Comparison of ENCODE assay signal across 11 cellular contexts in the genomic region with DNA sequence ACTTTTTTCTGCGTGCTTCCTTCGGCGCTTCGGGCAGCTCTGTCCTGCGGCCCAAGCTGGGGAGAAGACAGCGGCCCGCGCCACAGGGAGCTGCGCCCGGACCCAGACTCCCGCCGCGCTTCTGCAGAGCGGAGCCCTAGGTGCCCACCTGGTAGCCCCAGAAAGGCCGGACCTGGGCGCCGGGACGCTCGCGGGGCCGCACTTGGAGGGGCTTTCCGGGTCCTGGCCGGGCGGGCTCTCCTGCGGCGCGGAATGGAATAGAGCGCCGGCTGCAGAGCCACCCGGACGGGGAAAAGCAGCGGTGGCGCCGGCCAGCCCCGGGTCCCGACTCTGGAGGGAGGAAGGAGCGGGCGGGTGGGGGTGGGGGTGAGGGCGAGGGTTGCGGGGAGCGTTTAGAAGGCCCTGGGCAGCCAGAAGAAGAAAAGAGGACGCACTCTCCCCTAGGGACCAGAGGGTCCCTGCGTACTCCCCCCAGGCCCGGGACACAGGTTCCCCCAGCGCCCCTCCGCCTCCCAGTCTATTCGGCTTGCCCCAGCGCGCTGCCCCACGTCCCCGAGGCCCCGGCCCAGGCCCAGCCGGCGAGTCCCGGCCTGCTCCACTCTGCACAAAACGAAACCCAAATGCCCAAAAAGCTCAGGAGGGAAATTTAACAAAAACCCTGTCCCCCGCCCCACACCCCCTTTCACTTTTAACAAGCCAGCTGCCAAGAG. TPM values are rescaled to one million over a fixed set of nuclear protein-coding genes. Genes with fewer than 3 reads are reported as not detected.
DNase-seq lines count a peak whose midpoint lies in the region; ATAC-seq and TF ChIP-seq lines count a peak whose summit lies in the region.
"Had no signal": no experiment of that assay in that cellular context is flagged by ENCODE, and none has a peak within 500 bp of the region (broad histone marks: within the 10 kb centered on the region; RNA-seq: fewer than 3 reads in every experiment).

No MANE protein-coding gene starts in this region.

- peaks cover 6% of the 10 kb centered on the region; the same call in 1 of the 2 replicates for H3F3A ChIP-seq in GM23248 (ENCODE audit: insufficient read depth)

- H4K20me1 ChIP-seq in GM23248 (ENCODE audit: insufficient read depth) = no peaks in the 10 kb centered on the region

- H3K9me3 ChIP-seq in GM23248 (ENCODE audit: low read depth) (no peaks in the 10 kb centered on the region), skeletal muscle tissue (ENCODE audit: control insufficient read depth in 3 of 3, low read length in 3 of 3) (no peaks in the 10 kb centered on the region)

- peak overlapping the region; percentile 92 for H3K27ac ChIP-seq in GM23248
- peak overlapping the region; percentile 25 for H3K27ac ChIP-seq in skeletal muscle tissue (ENCODE audit: low read depth, low read length)

- 0 out of 2 replicates have a peak, but pooled peaks cover 3% of the 10 kb centered on the region for H3K4me1 ChIP-seq in GM23248 (ENCODE audit: insufficient read depth)
- H3K4me1 ChIP-seq in skeletal muscle tissue (ENCODE audit: control insufficient read depth in 3 of 3, insufficient read depth in 3 of 3, low read length in 3 of 3) = peaks cover 5 to 28% (median 25%) of the 10 kb centered on the region in 3 donors

- H3K4me3 ChIP-seq in GM23248 = peak overlapping the region; percentile 93
- H3K4me3 ChIP-seq in cardiac fibroblast (replicated peaks in 1 of 2; ENCODE audit: low read depth in 2 of 2, low read length in 2 of 2) = peak overlapping the region; percentile 37 to 38
- H3K4me3 ChIP-seq in skeletal muscle tissue (ENCODE audit: low read length in 3 of 3) = peak overlapping the region; percentile 27 to 45 (median 38)

- H2AFZ ChIP-seq in GM23248 = peak overlapping the region; percentile 43

- WGBS in GM23248 (ENCODE audit: low coverage in 1 of 2, low lambda C conversion rate in 2 of 2, missing lambda C conversion rate in 2 of 2), 2 experiments = 11 to 23% methylated on average over 26 to 54 of the region's 57 CpGs

- DNase-seq in GM23248 (peak; percentile 58), cardiac fibroblast (ENCODE audit: low read depth in 2 of 2) (peak; percentile 23 to 38), islet precursor cell (peak; percentile 67), COLO829 (ENCODE audit: low spot score) (no peak), omental fat pad (ENCODE audit: low spot score) (no peak), GF-D8 (lab: John Stamatoyannopoulos, UW) (no peak)
- DNase-seq: activated naive CD4-positive, alpha-beta T cell treated with anti-CD3 and anti-CD28 coated beads, Interleukin-2, amount 50 U/mL, for 16 hours; stimulated activated naive CD4-positive, alpha-beta T cell had no signal

- peak overlapping the region; percentile 79 for H3K4me2 ChIP-seq in GM23248 (ENCODE audit: unreplicated experiment)

- H3K9ac ChIP-seq in GM23248 (peak overlapping the region; percentile 95), skeletal muscle tissue (ENCODE audit: low read depth in 1 of 3, low read length in 3 of 3) (peak overlapping the region in 1 of 3 donors; percentile 68)

- peaks cover 60% of the 10 kb centered on the region for H3K79me2 ChIP-seq in GM23248 (ENCODE audit: insufficient read depth)

- H3K9me2 ChIP-seq in GM23248 (ENCODE audit: insufficient read depth) = no peaks in the 10 kb centered on the region

- in situ Hi-C loops in GM23248 (cut with MboI) = loop anchor here (10.0 to 25.0 kb wide), 4 partner anchors 908 to 1715 kb away; no protein-coding TSS in a partner anchor

- ATAC-seq in HG02973 (IDR thresholded peaks at IDR 0.05; ENCODE audit: unreplicated experiment) (no peak), omental fat pad (ENCODE audit: low FRiP score) (no peak)
- ATAC-seq: SK-N-SH treated with all-trans-retinoic acid at 6 μM for 48 hours had no signal

- H3K36me3 ChIP-seq in GM23248 (ENCODE audit: low read depth) (no peaks in the 10 kb centered on the region), skeletal muscle tissue (ENCODE audit: control insufficient read depth in 3 of 3, insufficient read depth in 3 of 3, low read length in 3 of 3) (peaks cover 0 to 4% (median 2%) of the 10 kb centered on the region in 3 donors)

- H3K27me3 ChIP-seq in GM23248 (replicated peaks; ENCODE audit: insufficient read depth) (no peaks in the 10 kb centered on the region), skeletal muscle tissue (ENCODE audit: control insufficient read depth in 3 of 3, insufficient read depth in 3 of 3, low read length in 3 of 3) (peaks cover 13 to 78% (median 20%) of the 10 kb centered on the region in 3 donors)

- no peak for TF ChIP-seq CTCF in cardiac fibroblast (IDR thresholded peaks at IDR 0.05; ENCODE audit: low read depth, low read length)
- TF ChIP-seq CTCF in omental fat pad (IDR thresholded peaks at IDR 0.05) = no peak

RNA-seq across cellular contexts. Expression of a gene that starts 4.5 kb away (rescaled TPM):
- total RNA-seq in GM23248 (2014; rRNA removed; shearing (Covaris generic)) = 16.1 and 17.5 TPM in 2 replicates
- polyA plus RNA-seq in GM23248 (2016; fragmentation: Nextera tagmentation; extraction: Ambion mirVana) = 15.4 and 15.7 TPM in 2 replicates
- total RNA-seq in skeletal muscle tissue (3.7 TPM), omental fat pad (10 to 100 TPM in 2 of 4 donors, 1 to 10 TPM in 2; 8.0 to 19.8 (median 11.2) TPM)

RNA-seq across cellular contexts. Expression of a gene that starts 34.4 kb away (rescaled TPM):
- 0.13 TPM in 1 of 2 replicates, not detected in the other for total RNA-seq in GM23248 (2014; rRNA removed; shearing (Covaris generic))
- polyA plus RNA-seq in GM23248 (2016; fragmentation: Nextera tagmentation; extraction: Ambion mirVana) = 2.1 and 2.6 TPM in 2 replicates
- total RNA-seq in skeletal muscle tissue (7.3 TPM), omental fat pad (10 to 100 TPM; 12.0 to 15.9 (median 13.9) TPM)

Comparison
In these comparisons a context has a peak if more than half of its experiments do, and no peak if none do; other contexts are left out.
1. DNase-seq: peak in GM23248 (single experiment), cardiac fibroblast (2 of 2) and islet precursor cell (single experiment); none in COLO829 (single experiment), omental fat pad (single experiment) and GF-D8 (single experiment).
2. H3K4me3 ChIP-seq: peak in every context shown above with its lines; median percentile 93 in GM23248; 38 in skeletal muscle tissue; 38 in cardiac fibroblast.